13 cellular contexts compared by ENCODE assay signal in genomic region chr15:90301901-90302300, GRCh38. TPM values are rescaled to one million over a fixed set of nuclear protein-coding genes. Genes with fewer than 3 reads are reported as not detected.
DNase-seq lines count a peak whose midpoint lies in the region; ATAC-seq, FAIRE-seq and TF ChIP-seq lines count a peak whose summit lies in the region.
"Had no signal": no experiment of that assay in that cellular context is flagged by ENCODE, and none has a peak within 500 bp of the region (broad histone marks: within the 10 kb centered on the region; RNA-seq: fewer than 3 reads in every experiment).

No MANE protein-coding gene starts in this region.

- H3K27ac ChIP-seq in coronary artery (peak overlapping the region; percentile 89 to 94), kidney (ENCODE audit: low read depth in 2 of 2, low read length in 2 of 2) (peak overlapping the region; percentile 24 to 39), tibial artery (peak overlapping the region; percentile 81 to 87), small intestine (ENCODE audit: low read depth in 1 of 2, low read length in 1 of 2) (no peak overlapping the region)
- H3K27ac ChIP-seq: 22Rv1; BLaER1 treated with 17β-estradiol and CSF1 and Interleukin-3, amounts not matched to agents 10 nM and 100 nM had no signal

- CTCF ChIA-PET in activated CD8-positive, alpha-beta memory T cell treated with anti-CD3 and anti-CD28 coated beads, Interleukin-2, amount 10 ng/mL, durations not matched to agents 7 days and 5 days (lab: Charles Lee) = interaction anchor here (0.8 to 3.1 kb wide), 20 partner anchors 9 to 375 kb away, joined by 3 to 19 read pairs (median 4); no protein-coding TSS in a partner anchor

- H3K9me3 ChIP-seq in kidney (ENCODE audit: control insufficient read depth in 1 of 2, low read length in 2 of 2) = no peaks in the 10 kb centered on the region
- no peaks in the 10 kb centered on the region for H3K9me3 ChIP-seq in tibial artery
- no peaks in the 10 kb centered on the region for H3K9me3 ChIP-seq in small intestine (ENCODE audit: control insufficient read depth, low read depth)
- H3K9me3 ChIP-seq: BLaER1 treated with 17β-estradiol and CSF1 and Interleukin-3, amounts not matched to agents 10 nM and 100 nM had no signal

- peaks cover 3% of the 10 kb centered on the region for H3K27me3 Mint-ChIP-seq in activated CD8-positive, alpha-beta memory T cell treated with anti-CD3 and anti-CD28 coated beads, Interleukin-2, amount 10 ng/mL, durations not matched to agents 7 days and 5 days

- DNase-seq in activated CD8-positive, alpha-beta memory T cell treated with anti-CD3 and anti-CD28 coated beads, Interleukin-2, amount 10 ng/mL, durations not matched to agents 7 days and 5 days = peak; percentile 29
- DNase-seq in activated CD8-positive, alpha-beta memory T cell treated with anti-CD3 and anti-CD28 coated beads for 24 hours = no peak
- DNase-seq in coronary artery (ENCODE audit: low spot score) = no peak
- DNase-seq in kidney = no peak
- DNase-seq in tibial artery = peak in 1 of 2 donors; percentile 62
- DNase-seq in NCI-H446 treated with DMSO at 0.1 percent for 48 hours (lab: John Stamatoyannopoulos, UW) = no peak
- DNase-seq in small intestine = no peak
- no peak for DNase-seq in NCI-H82 treated with DMSO at 0.1 percent for 48 hours (lab: John Stamatoyannopoulos, UW; ENCODE audit: unreplicated experiment)
- DNase-seq: DMS 273 treated with DMSO at 0.1 percent for 48 hours, NCI-H1436 treated with DMSO at 0.1 percent for 48 hours had no signal

- no peaks in the 10 kb centered on the region for H3K36me3 Mint-ChIP-seq in activated CD8-positive, alpha-beta memory T cell treated with anti-CD3 and anti-CD28 coated beads, Interleukin-2, amount 10 ng/mL, durations not matched to agents 7 days and 5 days

- TF ChIP-seq CTCF in coronary artery (IDR thresholded peaks at IDR 0.05) (no peak), kidney (IDR thresholded peaks at IDR 0.05; ENCODE audit: borderline replicate concordance, extremely low read depth, insufficient read depth) (no peak), tibial artery (IDR thresholded peaks at IDR 0.05) (no peak)

- peaks cover 37% of the 10 kb centered on the region for H3K4me1 Mint-ChIP-seq in activated CD8-positive, alpha-beta memory T cell treated with anti-CD3 and anti-CD28 coated beads, Interleukin-2, amount 10 ng/mL, durations not matched to agents 7 days and 5 days

- ATAC-seq in activated CD8-positive, alpha-beta memory T cell treated with anti-CD3 and anti-CD28 coated beads, Interleukin-2, amount 10 ng/mL, durations not matched to agents 7 days and 5 days = no peak

- H3K4me3 ChIP-seq in coronary artery = no peak overlapping the region
- H3K4me3 ChIP-seq in kidney (ENCODE audit: low read length in 2 of 2) = no peak overlapping the region
- H3K4me3 ChIP-seq in tibial artery = no peak overlapping the region
- H3K4me3 ChIP-seq in small intestine (ENCODE audit: low read depth in 1 of 2, low read length in 2 of 2) = no peak overlapping the region
- H3K4me3 ChIP-seq: BLaER1 treated with 17β-estradiol and CSF1 and Interleukin-3, amounts not matched to agents 10 nM and 100 nM had no signal

- H3K27me3 ChIP-seq in tibial artery = no peaks in the 10 kb centered on the region
- no peaks in the 10 kb centered on the region for H3K27me3 ChIP-seq in small intestine (ENCODE audit: control insufficient read depth in 2 of 2, insufficient read depth in 2 of 2, low read length in 2 of 2)
- H3K27me3 ChIP-seq: BLaER1 treated with 17β-estradiol and CSF1 and Interleukin-3, amounts not matched to agents 10 nM and 100 nM had no signal

- H3K27ac Mint-ChIP-seq in activated CD8-positive, alpha-beta memory T cell treated with anti-CD3 and anti-CD28 coated beads, Interleukin-2, amount 10 ng/mL, durations not matched to agents 7 days and 5 days = no peak overlapping the region

- H3K4me1 ChIP-seq in kidney (ENCODE audit: control insufficient read depth in 1 of 2, insufficient read depth in 1 of 2, low read depth in 1 of 2, low read length in 2 of 2) (peaks cover 5 to 9% of the 10 kb centered on the region in 2 donors), tibial artery (peaks cover 0 to 90% (median 35%) of the 10 kb centered on the region in 4 donors), small intestine (ENCODE audit: control insufficient read depth in 2 of 2, insufficient read depth in 1 of 2, low read depth in 1 of 2, low read length in 1 of 2) (no peaks in the 10 kb centered on the region)

- intact Hi-C loops in kidney (cut with DNase I) = no loop called here
- intact Hi-C loops in tibial artery (cut with DNase I; ENCODE audit: low total_unique reads) = no loop called here

- H3K9me3 Mint-ChIP-seq in activated CD8-positive, alpha-beta memory T cell treated with anti-CD3 and anti-CD28 coated beads, Interleukin-2, amount 10 ng/mL, durations not matched to agents 7 days and 5 days (ENCODE audit: low read depth) = no peaks in the 10 kb centered on the region

- H3K36me3 ChIP-seq in kidney (ENCODE audit: control insufficient read depth in 1 of 2, insufficient read depth in 2 of 2, low read length in 2 of 2) (no peaks in the 10 kb centered on the region), tibial artery (no peaks in the 10 kb centered on the region), small intestine (ENCODE audit: control insufficient read depth in 2 of 2, insufficient read depth in 2 of 2, low read length in 2 of 2) (no peaks in the 10 kb centered on the region)
- H3K36me3 ChIP-seq: BLaER1 treated with 17β-estradiol and CSF1 and Interleukin-3, amounts not matched to agents 10 nM and 100 nM had no signal

- no peak overlapping the region for H3K9ac ChIP-seq in kidney (ENCODE audit: low read length in 2 of 2)
- H3K9ac ChIP-seq: BLaER1 treated with 17β-estradiol and CSF1 and Interleukin-3, amounts not matched to agents 10 nM and 100 nM had no signal

- H3K4me3 Mint-ChIP-seq in activated CD8-positive, alpha-beta memory T cell treated with anti-CD3 and anti-CD28 coated beads, Interleukin-2, amount 10 ng/mL, durations not matched to agents 7 days and 5 days = no peak overlapping the region

- no peak for FAIRE-seq in kidney (lab: Jason Lieb, UNC)
- no peak for FAIRE-seq in small intestine (lab: Jason Lieb, UNC)
- FAIRE-seq: HTR-8/SVneo had no signal

- 73 to 87% (median 74%) methylated on average over 6 of the region's 6 CpGs for WGBS in small intestine, 3 donors

RNA-seq across cellular contexts. Expression of gene NGRN, which starts 36.4 kb away (rescaled TPM):
- 10 to 100 TPM; 30.1 to 34.9 TPM for total RNA-seq in activated CD8-positive, alpha-beta memory T cell treated with anti-CD3 and anti-CD28 coated beads, Interleukin-2, amount 10 ng/mL, durations not matched to agents 7 days and 5 days
- 81.9 TPM for total RNA-seq in kidney
- 93.8 TPM for polyA plus RNA-seq in kidney (ENCODE audit: insufficient read depth, low read depth, low replicate concordance)
- polyA plus RNA-seq in small intestine = 10 to 100 TPM; 41.4 to 56.6 (median 43.2) TPM

RNA-seq across cellular contexts. Expression of gene ZNF774, which starts 50.2 kb away (rescaled TPM):
- 1 to 10 TPM; 1.6 to 2.1 TPM for total RNA-seq in activated CD8-positive, alpha-beta memory T cell treated with anti-CD3 and anti-CD28 coated beads, Interleukin-2, amount 10 ng/mL, durations not matched to agents 7 days and 5 days
- 3.1 TPM for total RNA-seq in kidney
- 1.7 TPM for polyA plus RNA-seq in kidney (ENCODE audit: insufficient read depth, low read depth, low replicate concordance)
- polyA plus RNA-seq in small intestine = 1 to 10 TPM in 2 of 3 donors, under 1 TPM in 1; 0.89 to 2.1 (median 1.4) TPM

RNA-seq across cellular contexts. Expression of gene TTLL13, which starts 52.5 kb away (rescaled TPM):
- total RNA-seq in activated CD8-positive, alpha-beta memory T cell treated with anti-CD3 and anti-CD28 coated beads, Interleukin-2, amount 10 ng/mL, durations not matched to agents 7 days and 5 days = 1 to 10 TPM in 1 of 2 experiments, under 1 TPM in 1; 0.80 to 1.1 TPM
- 0.54 TPM for total RNA-seq in kidney
- 0.88 TPM for polyA plus RNA-seq in kidney (ENCODE audit: insufficient read depth, low read depth, low replicate concordance)
- under 1 TPM in 2 of 3 donors, not detected in 1; 0.07 to 0.45 TPM for polyA plus RNA-seq in small intestine

Comparison
In these comparisons a context has a peak if more than half of its experiments do, and no peak if none do; other contexts are left out.
1. H3K27ac ChIP-seq: peak in coronary artery (2 of 2), kidney (2 of 2) and tibial artery (2 of 2); none in small intestine (0 of 2).